Comparison of ENCODE assay signal across 8 cellular contexts in the genomic region with DNA sequence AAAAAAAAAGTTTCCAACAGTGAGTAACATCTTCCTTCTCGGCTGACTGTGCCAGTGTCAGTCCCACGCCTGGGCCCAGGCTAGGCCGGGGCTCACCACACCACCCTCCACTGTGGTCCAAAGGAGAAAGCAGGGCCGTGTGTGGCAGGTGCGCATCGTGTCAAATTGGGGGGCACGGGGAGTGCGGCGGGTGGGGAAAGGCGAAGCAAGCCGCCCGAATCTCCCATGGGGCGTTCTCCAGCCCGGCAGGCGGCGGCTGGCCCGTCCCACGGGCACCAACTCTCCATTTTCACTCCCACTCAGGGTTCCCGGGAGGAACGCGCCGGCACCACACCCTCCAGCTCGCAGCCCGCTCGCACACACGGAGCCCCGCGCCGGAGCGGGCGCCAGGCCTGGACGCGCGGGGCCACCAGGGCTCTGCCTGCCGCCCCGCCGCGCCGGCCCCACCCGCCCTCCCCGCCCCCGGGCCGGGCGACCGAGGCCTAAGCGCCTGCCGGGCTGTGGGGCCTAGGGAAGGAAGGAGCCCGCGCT. TPM values are rescaled to one million over a fixed set of nuclear protein-coding genes. Genes with fewer than 3 reads are reported as not detected.
DNase-seq lines count a peak whose midpoint lies in the region; ATAC-seq and TF ChIP-seq lines count a peak whose summit lies in the region.

No MANE protein-coding gene starts in this region.

- H3K23ac ChIP-seq in trophoblast cell (ENCODE audit: low read length), result no peak overlapping the region

- H3K79me2 ChIP-seq in OCI-LY7 (ENCODE audit: insufficient read depth, low read depth, low read length), result peaks cover 42% of the 10 kb centered on the region; the same call in 1 of the 2 replicates
- peaks cover 7% of the 10 kb centered on the region for H3K79me2 ChIP-seq in trophoblast cell (ENCODE audit: control insufficient read depth, insufficient read depth, low read length, poor library complexity)

- peak overlapping the region; percentile 91 for H3K9ac ChIP-seq in trophoblast cell (ENCODE audit: low read length)

- TF ChIP-seq CTCF in OCI-LY7 (conservative IDR thresholded peaks at IDR 0.05; ENCODE audit: low read length) (no peak), transverse colon (IDR thresholded peaks at IDR 0.05) (no peak)

- H3K4ac ChIP-seq in trophoblast cell (ENCODE audit: low read depth, low read length), result peak overlapping the region; percentile 63

- CTCF ChIA-PET in OCI-LY7 (lab: Charles Lee; ENCODE audit: unreplicated experiment), result no interaction called here

- H2AK5ac ChIP-seq in trophoblast cell (ENCODE audit: low read length), result no peak overlapping the region

- peaks cover 28% of the 10 kb centered on the region for H3K4me1 ChIP-seq in OCI-LY7 (ENCODE audit: insufficient read depth, low read length, poor library complexity, severe bottlenecking)
- peaks cover 6 to 8% of the 10 kb centered on the region in 2 experiments for H3K4me1 ChIP-seq in trophoblast cell (ENCODE audit: control insufficient read depth in 1 of 2, insufficient read depth in 2 of 2, low read length in 2 of 2)
- peaks cover 20 to 45% (median 24%) of the 10 kb centered on the region in 4 donors for H3K4me1 ChIP-seq in transverse colon

- ATAC-seq in HG02571 (IDR thresholded peaks at IDR 0.05; ENCODE audit: unreplicated experiment), result peak; percentile 19

- no peaks in the 10 kb centered on the region for H3K9me2 ChIP-seq in OCI-LY7 (ENCODE audit: insufficient read depth, low read length)

- peak overlapping the region; percentile 67 for H3K14ac ChIP-seq in trophoblast cell (ENCODE audit: low read length)

- H3K27me3 ChIP-seq in trophoblast cell (ENCODE audit: insufficient read depth, low read length) (no peaks in the 10 kb centered on the region), transverse colon (no peaks in the 10 kb centered on the region)

- H3K18ac ChIP-seq in trophoblast cell (ENCODE audit: low read length), result peak overlapping the region; percentile 80

- peak overlapping the region; percentile 79 for H4K91ac ChIP-seq in trophoblast cell (ENCODE audit: low read depth, low read length)

- H4K8ac ChIP-seq in trophoblast cell (ENCODE audit: low read depth, low read length), result peak overlapping the region; percentile 77

- peaks cover 12% of the 10 kb centered on the region for H3K79me1 ChIP-seq in trophoblast cell (ENCODE audit: low read length)

- H3K4me3 ChIP-seq in OCI-LY7 (ENCODE audit: low read depth, low read length, poor library complexity, severe bottlenecking) (peak overlapping the region; percentile 75), trophoblast cell (ENCODE audit: low read depth, low read length) (peak overlapping the region; percentile 86), transverse colon (peak overlapping the region; percentile 71 to 96 (median 85))

- peak overlapping the region; percentile 74 for H2BK5ac ChIP-seq in trophoblast cell (ENCODE audit: low read depth, low read length, poor library complexity)

- H4K20me1 ChIP-seq in OCI-LY7 (ENCODE audit: insufficient read depth, low read length), result peaks cover 15% of the 10 kb centered on the region; the same call in 1 of the 2 replicates

- peak overlapping the region; percentile 8 for H2BK12ac ChIP-seq in trophoblast cell (ENCODE audit: low read length)

- no CpG with 5 or more reads among the region's 49 CpGs for WGBS in trophoblast cell (ENCODE audit: extremely low coverage, insufficient coverage, insufficient read length)
- 0% methylated on average over 3 to 21 of the region's 49 CpGs for WGBS in transverse colon (ENCODE audit: low coverage in 1 of 2), 2 donors

- in situ Hi-C loops in transverse colon (cut with MboI; ENCODE audit: low pct_ligation_motif_present in 1 of 4, low pct_unique_long_range_greater_than_20kb in 1 of 4, low sequenced_read_pairs in 3 of 4), result no loop called here

- H2BK120ac ChIP-seq in trophoblast cell (ENCODE audit: insufficient read depth, low read length, poor library complexity), result peak overlapping the region; percentile 28

- no peaks in the 10 kb centered on the region for H3K36me3 ChIP-seq in OCI-LY7 (ENCODE audit: insufficient read depth, low read length)
- no peaks in the 10 kb centered on the region for H3K36me3 ChIP-seq in trophoblast cell (ENCODE audit: control insufficient read depth in 1 of 2, insufficient read depth in 2 of 2, low read length in 2 of 2)
- no peaks in the 10 kb centered on the region for H3K36me3 ChIP-seq in transverse colon

- DNase-seq in ELR (ENCODE audit: low read depth), result peak; percentile 58
- peak; percentile 49 for DNase-seq in OCI-LY7 (ENCODE audit: low spot score)
- DNase-seq in activated naive CD4-positive, alpha-beta T cell treated with Interleukin-2 at 50 U/mL for 16 hours, result peak; percentile 71
- peak in 29 of 42 donors; percentile 12 to 66 (median 36) for DNase-seq in head of caudate nucleus
- DNase-seq in trophoblast cell, result peak in 1 of 2 donors; percentile 46
- peak; percentile 49 for DNase-seq in transverse colon
- DNase-seq in T1000 (lab: John Stamatoyannopoulos, UW), result no peak

- peak overlapping the region; percentile 71 for H3K4me2 ChIP-seq in OCI-LY7 (ENCODE audit: low read length)
- peak overlapping the region; percentile 91 for H3K4me2 ChIP-seq in trophoblast cell (ENCODE audit: low read length)

- POLR2A ChIA-PET in OCI-LY7 (lab: Charles Lee), result interaction anchor here (0.8 to 5.6 kb wide), 5 partner anchors 19 to 791 kb away, joined by 3 to 27 read pairs (median 4); no protein-coding TSS in a partner anchor

- H2AFZ ChIP-seq in OCI-LY7 (ENCODE audit: low read length), result peak overlapping the region; percentile 23; the same call in 1 of the 2 replicates
- peak overlapping the region; percentile 53 for H2AFZ ChIP-seq in trophoblast cell (ENCODE audit: insufficient read depth, low read length, poor library complexity)

- no peak for TF ChIP-seq POLR2A in transverse colon (IDR thresholded peaks at IDR 0.05)

- BruUV-seq in OCI-LY7 (replicated peaks; lab: Mats Ljungman, UMichigan), result no TSS peak

- H3K9me3 ChIP-seq in OCI-LY7 (ENCODE audit: low read length), result no peaks in the 10 kb centered on the region
- no peaks in the 10 kb centered on the region for H3K9me3 ChIP-seq in trophoblast cell (ENCODE audit: insufficient read depth, low read depth, low read length)
- no peaks in the 10 kb centered on the region for H3K9me3 ChIP-seq in transverse colon

- peak overlapping the region; percentile 45 for H4K12ac ChIP-seq in trophoblast cell (ENCODE audit: low read depth, low read length)

- intact Hi-C loops in OCI-LY7 (cut with micrococcal nuclease; ENCODE audit: unreplicated experiment) (loop anchor here (1.0 to 5.0 kb wide), 4 partner anchors 143 to 514 kb away; partner anchors contain the start of gene UBE2N), head of caudate nucleus (cut with DNase I) (loop anchor here (5.0 to 10.0 kb wide), 2 partner anchors 144 to 449 kb away; partner anchors contain the start of gene NUDT4), transverse colon (cut with DNase I; ENCODE audit: low total_unique reads) (no loop called here)

- H3K27ac ChIP-seq in OCI-LY7 (ENCODE audit: low read depth, low read length, poor library complexity, severe bottlenecking) (peak overlapping the region; percentile 78), trophoblast cell (ENCODE audit: low read depth, low read length) (peak overlapping the region; percentile 98), transverse colon (peak overlapping the region; percentile 99 to 100 (median 100))

- no peak for TF ChIP-seq EP300 in transverse colon (IDR thresholded peaks at IDR 0.05; ENCODE audit: low read depth)

RNA-seq across cellular contexts. Expression of gene EEA1, which starts 0.6 kb away (rescaled TPM):
- total RNA-seq in OCI-LY7 (2014; rRNA removed; shearing (Covaris generic)), result 3.0 and 8.4 TPM in 2 replicates
- total RNA-seq in OCI-LY7 (2022), result 11.9 and 12.1 TPM in 2 replicates
- polyA plus RNA-seq in trophoblast cell (2013), result 24.8 and 27.6 TPM in 2 replicates
- 10 to 100 TPM; 11.6 to 25.4 (median 21.7) TPM for total RNA-seq in transverse colon
